ENCODE assay signal across 8 cellular contexts in the genomic region with DNA sequence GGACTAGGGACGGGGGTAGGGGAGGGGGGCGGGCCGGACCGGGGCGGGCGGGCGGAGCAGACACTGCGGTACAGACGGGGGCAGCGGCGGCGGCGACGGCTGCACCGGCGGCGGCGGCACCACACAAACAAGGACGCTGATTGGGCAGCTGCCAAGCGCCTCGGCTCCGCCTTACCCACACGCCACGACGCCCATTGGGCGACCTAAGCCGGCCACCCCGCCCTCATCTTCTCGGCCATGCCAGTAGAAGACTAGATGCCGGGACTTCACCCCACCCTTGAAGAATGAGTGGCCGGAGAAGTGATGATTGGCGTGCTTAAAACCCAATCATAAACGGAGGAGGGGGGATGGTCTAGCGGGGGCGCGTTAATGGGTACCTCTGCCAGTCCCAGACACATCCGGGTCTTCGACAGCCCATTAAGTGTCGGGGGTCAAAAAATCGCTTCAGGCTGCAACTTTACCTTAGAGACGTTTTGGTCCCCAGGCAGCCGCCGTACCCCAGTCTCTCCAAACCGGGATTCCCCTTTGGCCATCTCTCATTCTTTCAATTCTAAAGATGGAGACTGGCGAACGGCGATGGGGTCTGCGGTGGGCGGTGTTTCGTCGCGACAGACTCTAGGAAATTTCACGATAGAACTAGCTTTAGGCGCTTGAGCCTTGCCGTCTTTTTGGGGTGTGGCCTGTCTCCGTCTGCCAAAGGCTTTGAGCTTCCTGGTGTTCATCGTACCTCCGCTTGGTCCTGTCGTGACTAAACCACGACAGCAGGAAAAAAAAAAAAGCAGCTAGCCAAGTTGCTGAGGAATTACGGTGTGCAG. TPM values are rescaled to one million over a fixed set of nuclear protein-coding genes. Genes with fewer than 3 reads are reported as not detected.
DNase-seq lines count a peak whose midpoint lies in the region; ATAC-seq and TF ChIP-seq lines count a peak whose summit lies in the region.

A gene (minus strand): TSS at position 135 of the 815 bp plus-strand sequence. CDS start 94,625 bp downstream, outside the sequence.

- DNase-seq in GM06990 (ENCODE audit: extremely low read depth, insufficient read length) (peak; percentile 98), NCI-H1092 (lab: John Stamatoyannopoulos, UW) (peak; percentile 100), glomerular visceral epithelial cell (ENCODE audit: extremely low spot score) (peak; percentile 100), omental fat pad (ENCODE audit: low spot score) (peak; percentile 93), testis (peak; percentile 100)

- H3K4me1 ChIP-seq in testis: peaks cover 23% of the 10 kb centered on the region

- H3K4me3 Mint-ChIP-seq in activated naive CD4-positive, alpha-beta T cell treated with anti-CD3 and anti-CD28 coated beads, Interleukin-2, amount 50 U/mL, for 24 hours: peak within 1 kb of the TSS; percentile 91

- TF ChIP-seq POLR2A in testis (IDR thresholded peaks at IDR 0.05): no peak

- peaks cover 41% of the 10 kb centered on the region for H3K4me1 Mint-ChIP-seq in activated naive CD4-positive, alpha-beta T cell treated with anti-CD3 and anti-CD28 coated beads, Interleukin-2, amount 50 U/mL, for 24 hours

- H3K9me3 Mint-ChIP-seq in activated naive CD4-positive, alpha-beta T cell treated with anti-CD3 and anti-CD28 coated beads, Interleukin-2, amount 50 U/mL, for 24 hours: no peaks in the 10 kb centered on the region

- WGBS in testis, 2 donors: 0 to 1% methylated on average over 49 to 55 of the region's 61 CpGs

- TF ChIP-seq CTCF in GM06990 (IDR thresholded peaks at IDR 0.05; ENCODE audit: insufficient read depth, low read length, poor library complexity, severe bottlenecking) (no peak), omental fat pad (IDR thresholded peaks at IDR 0.05) (no peak), testis (IDR thresholded peaks at IDR 0.05) (peak in 1 of 3 experiments; percentile 11)

- no peaks in the 10 kb centered on the region for H3K36me3 Mint-ChIP-seq in activated naive CD4-positive, alpha-beta T cell treated with anti-CD3 and anti-CD28 coated beads, Interleukin-2, amount 50 U/mL, for 24 hours

- peak within 1 kb of the TSS; percentile 82 for H3K4me3 ChIP-seq in GM06990 (replicated peaks; ENCODE audit: low read depth, low read length)
- H3K4me3 ChIP-seq in testis: peak within 1 kb of the TSS; percentile 98 to 99

- peak within 1 kb of the TSS; percentile 97 to 98 for H3K27ac ChIP-seq in testis

- H3K27me3 ChIP-seq in GM06990 (replicated peaks; ENCODE audit: control insufficient read depth, insufficient read depth, low read length): no peaks in the 10 kb centered on the region
- H3K27me3 ChIP-seq in testis: no peaks in the 10 kb centered on the region

- intact Hi-C loops in testis (cut with DNase I; ENCODE audit: low total_unique reads): no loop called here

- H3K27me3 Mint-ChIP-seq in activated naive CD4-positive, alpha-beta T cell treated with anti-CD3 and anti-CD28 coated beads, Interleukin-2, amount 50 U/mL, for 24 hours: no peaks in the 10 kb centered on the region

- H3K27ac Mint-ChIP-seq in activated naive CD4-positive, alpha-beta T cell treated with anti-CD3 and anti-CD28 coated beads, Interleukin-2, amount 50 U/mL, for 24 hours: peak within 1 kb of the TSS; percentile 96

- no peaks in the 10 kb centered on the region for H3K36me3 ChIP-seq in GM06990 (ENCODE audit: control insufficient read depth, insufficient read depth, low read length)
- H3K36me3 ChIP-seq in testis (ENCODE audit: low read depth, missing control alignments): no peaks in the 10 kb centered on the region

- no peaks in the 10 kb centered on the region for H3K9me3 ChIP-seq in testis

- peak; percentile 91 for ATAC-seq in HG02588 (IDR thresholded peaks at IDR 0.05; ENCODE audit: unreplicated experiment)
- ATAC-seq in SK-N-SH treated with all-trans-retinoic acid at 6 μM for 48 hours: peak; percentile 97
- peak; percentile 100 for ATAC-seq in omental fat pad (ENCODE audit: low FRiP score)

TF ChIP-seq in SK-N-SH treated with all-trans-retinoic acid at 6 μM for 48 hours, 23 proteins besides CTCF, POLR2A, EP300 and RAD21:
- no peak for TF ChIP-seq BACH2 (CRISPR knock-in tag; IDR thresholded peaks at IDR 0.05; ENCODE audit: borderline replicate concordance)
- no peak for TF ChIP-seq ZC3H10 (CRISPR knock-in tag; IDR thresholded peaks at IDR 0.05)
- TF ChIP-seq, protein P1, sequence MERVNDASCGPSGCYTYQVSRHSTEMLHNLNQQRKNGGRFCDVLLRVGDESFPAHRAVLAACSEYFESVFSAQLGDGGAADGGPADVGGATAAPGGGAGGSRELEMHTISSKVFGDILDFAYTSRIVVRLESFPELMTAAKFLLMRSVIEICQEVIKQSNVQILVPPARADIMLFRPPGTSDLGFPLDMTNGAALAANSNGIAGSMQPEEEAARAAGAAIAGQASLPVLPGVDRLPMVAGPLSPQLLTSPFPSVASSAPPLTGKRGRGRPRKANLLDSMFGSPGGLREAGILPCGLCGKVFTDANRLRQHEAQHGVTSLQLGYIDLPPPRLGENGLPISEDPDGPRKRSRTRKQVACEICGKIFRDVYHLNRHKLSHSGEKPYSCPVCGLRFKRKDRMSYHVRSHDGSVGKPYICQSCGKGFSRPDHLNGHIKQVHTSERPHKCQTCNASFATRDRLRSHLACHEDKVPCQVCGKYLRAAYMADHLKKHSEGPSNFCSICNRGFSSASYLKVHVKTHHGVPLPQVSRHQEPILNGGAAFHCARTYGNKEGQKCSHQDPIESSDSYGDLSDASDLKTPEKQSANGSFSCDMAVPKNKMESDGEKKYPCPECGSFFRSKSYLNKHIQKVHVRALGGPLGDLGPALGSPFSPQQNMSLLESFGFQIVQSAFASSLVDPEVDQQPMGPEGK (CRISPR knock-in tag; IDR thresholded peaks at IDR 0.05; ENCODE audit: borderline replicate concordance): no peak
- TF ChIP-seq CSDC2 (CRISPR knock-in tag; IDR thresholded peaks at IDR 0.05): no peak
- peak; percentile 90 for TF ChIP-seq ZFP30 (CRISPR knock-in tag; IDR thresholded peaks at IDR 0.05)
- TF ChIP-seq SNAI2 (CRISPR knock-in tag; IDR thresholded peaks at IDR 0.05): no peak

RNA-seq across cellular contexts. Expression of the gene that starts here (rescaled TPM):
- total RNA-seq in omental fat pad: 10 to 100 TPM; 14.3 to 26.2 (median 17.8) TPM
- total RNA-seq in testis: 10 to 100 TPM; 32.1 to 37.4 TPM
- 26.5 TPM for polyA plus RNA-seq in testis (ENCODE audit: insufficient read depth, low read depth, low replicate concordance)

Comparison
In these comparisons a context has a peak if more than half of its experiments do, and no peak if none do; other contexts are left out.
1. Peak in every context shown above with its lines: DNase-seq, ATAC-seq, H3K4me3 ChIP-seq and H3K27ac ChIP-seq.